Comparison of ENCODE assay signal across 15 cellular contexts in the genomic region with DNA sequence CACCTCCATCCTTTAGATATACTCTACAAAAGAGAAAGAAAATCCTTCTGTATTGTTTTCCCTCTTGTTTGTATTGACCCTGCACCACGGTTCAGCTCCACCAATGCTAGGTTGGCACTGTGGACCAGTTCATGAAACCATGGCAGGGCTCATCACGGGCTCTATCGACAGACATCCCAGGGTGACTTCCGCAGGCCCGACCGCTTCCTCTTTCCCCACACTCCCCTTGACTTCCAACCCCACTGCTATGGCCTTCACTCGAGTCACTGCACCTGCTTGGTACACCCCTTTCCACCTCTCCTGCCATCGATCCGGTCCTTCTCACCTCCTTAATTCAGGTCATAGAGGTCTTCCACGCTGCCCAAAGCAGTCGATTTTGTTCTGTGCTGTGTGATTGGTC. TPM values are rescaled to one million over a fixed set of nuclear protein-coding genes. Genes with fewer than 3 reads are reported as not detected.
DNase-seq lines count a peak whose midpoint lies in the region; ATAC-seq and TF ChIP-seq lines count a peak whose summit lies in the region.
"Had no signal": no experiment of that assay in that cellular context is flagged by ENCODE, and none has a peak within 500 bp of the region (broad histone marks: within the 10 kb centered on the region; RNA-seq: fewer than 3 reads in every experiment).

No MANE protein-coding gene starts in this region.

- H3K36me3 ChIP-seq in CD8-positive, alpha-beta memory T cell (ENCODE audit: insufficient read depth, low read length), result peaks cover 11% of the 10 kb centered on the region
- H3K36me3 ChIP-seq in esophagus squamous epithelium (peaks cover 0 to 85% (median 4%) of the 10 kb centered on the region in 3 donors), Karpas-422 (ENCODE audit: insufficient read depth, low read length) (peaks cover 70% of the 10 kb centered on the region)

- TF ChIP-seq CTCF in NB4 (IDR thresholded peaks at IDR 0.05; ENCODE audit: low read depth, low read length) (no peak), esophagus squamous epithelium (IDR thresholded peaks at IDR 0.05) (no peak)

- CTCF ChIA-PET in CD8-positive, alpha-beta memory T cell (lab: Charles Lee), result interaction anchor here (1.4 to 8.9 kb wide), 2 partner anchors 8 to 13 kb away, joined by 3 to 73 read pairs; no protein-coding TSS in a partner anchor

- H3K4me1 Mint-ChIP-seq in CD8-positive, alpha-beta memory T cell, result peaks cover 39 to 51% (median 50%) of the 10 kb centered on the region in 3 donors
- peaks cover 36% of the 10 kb centered on the region for H3K4me1 Mint-ChIP-seq in activated naive CD8-positive, alpha-beta T cell (ENCODE audit: low read depth)
- peaks cover 48 to 50% of the 10 kb centered on the region in 2 donors for H3K4me1 Mint-ChIP-seq in natural killer cell treated with Interleukin-12 subunit alpha and Interleukin-12 subunit beta and Interleukin-15 and Interleukin-18, amount 100 ng/mL, for 72 hours (ENCODE audit: low read depth in 2 of 2)

- no peaks in the 10 kb centered on the region for H4K20me1 ChIP-seq in Karpas-422 (ENCODE audit: insufficient read depth, low read depth, low read length)

- H3K27me3 Mint-ChIP-seq in CD8-positive, alpha-beta memory T cell, result no peaks in the 10 kb centered on the region
- H3K27me3 Mint-ChIP-seq in activated naive CD8-positive, alpha-beta T cell, result no peaks in the 10 kb centered on the region
- no peaks in the 10 kb centered on the region for H3K27me3 Mint-ChIP-seq in natural killer cell treated with Interleukin-12 subunit alpha and Interleukin-12 subunit beta and Interleukin-15 and Interleukin-18, amount 100 ng/mL, for 72 hours

- H3K9me3 ChIP-seq in CD8-positive, alpha-beta memory T cell (ENCODE audit: low read length), result no peaks in the 10 kb centered on the region
- H3K9me3 ChIP-seq in esophagus squamous epithelium (no peaks in the 10 kb centered on the region), Karpas-422 (ENCODE audit: low read length) (no peaks in the 10 kb centered on the region)
- H3K9me3 ChIP-seq: right atrium auricular region, SJSA1 had no signal

- 82 to 91% methylated on average over 11 of the region's 11 CpGs for WGBS in esophagus squamous epithelium, 2 donors

- H3K27me3 ChIP-seq in CD8-positive, alpha-beta memory T cell (ENCODE audit: insufficient read depth, low read length, poor library complexity, severe bottlenecking), result no peaks in the 10 kb centered on the region
- H3K27me3 ChIP-seq in esophagus squamous epithelium (no peaks in the 10 kb centered on the region), Karpas-422 (ENCODE audit: low read length) (no peaks in the 10 kb centered on the region)
- H3K27me3 ChIP-seq: right atrium auricular region, SJSA1 had no signal

- no peak for ATAC-seq in natural killer cell treated with Interleukin-12 subunit alpha and Interleukin-12 subunit beta and Interleukin-15 and Interleukin-18, amount 100 ng/mL, for 72 hours
- ATAC-seq: activated CD4-positive, CD25-positive, alpha-beta regulatory T cell treated with anti-CD3 and anti-CD28 coated beads, Interleukin-2, amount 50 U/mL, for 24 hours had no signal

- no peak overlapping the region for H3K4me3 ChIP-seq in CD8-positive, alpha-beta memory T cell (ENCODE audit: low read length)
- H3K4me3 ChIP-seq in NB4 (ENCODE audit: low read depth, low read length), result no peak overlapping the region
- no peak overlapping the region for H3K4me3 ChIP-seq in esophagus squamous epithelium
- no peak overlapping the region for H3K4me3 ChIP-seq in Karpas-422 (ENCODE audit: low read length)
- H3K4me3 ChIP-seq: right atrium auricular region, SJSA1 had no signal

- DNase-seq in CD8-positive, alpha-beta memory T cell, result no peak
- DNase-seq in NB4 (ENCODE audit: low read depth) (peak; percentile 22), OCI-M1 (lab: John Stamatoyannopoulos, UW) (no peak), esophagus squamous epithelium (lab: John Stamatoyannopoulos, UW) (no peak), DMS79 (lab: John Stamatoyannopoulos, UW) (no peak), Karpas-422 (no peak)
- no peak for DNase-seq in natural killer cell treated with Interleukin-12 subunit alpha and Interleukin-12 subunit beta and Interleukin-15 and Interleukin-18, amount 100 ng/mL, for 72 hours (ENCODE audit: low spot score)
- DNase-seq: kidney glomerular epithelial cell; NCI-H2029 treated with DMSO at 0.1 percent for 48 hours; stimulated activated CD4-positive, alpha-beta T cell treated with anti-CD3 and anti-CD28 coated beads, Interleukin-4, amount 100 ng/mL, for 1 hour; stimulated activated naive CD4-positive, alpha-beta T cell had no signal

- H3K4me2 ChIP-seq in Karpas-422 (ENCODE audit: low read depth, low read length, poor library complexity, severe bottlenecking), result no peak overlapping the region

- no peak overlapping the region for H2AFZ ChIP-seq in Karpas-422 (ENCODE audit: low read length)

- TF ChIP-seq POLR2A in NB4 (IDR thresholded peaks at IDR 0.05; ENCODE audit: extremely low read depth, insufficient read length) (no peak), esophagus squamous epithelium (IDR thresholded peaks at IDR 0.05) (no peak)

- H3K79me2 ChIP-seq in Karpas-422 (ENCODE audit: low read length), result no peaks in the 10 kb centered on the region

- intact Hi-C loops in esophagus squamous epithelium (cut with DNase I), result no loop called here

- peaks cover 22% of the 10 kb centered on the region for H3K4me1 ChIP-seq in CD8-positive, alpha-beta memory T cell (ENCODE audit: insufficient read depth, low read length)
- H3K4me1 ChIP-seq in esophagus squamous epithelium, result peaks cover 0 to 11% (median 0%) of the 10 kb centered on the region in 3 donors
- no peaks in the 10 kb centered on the region for H3K4me1 ChIP-seq in Karpas-422 (ENCODE audit: low read length)

- POLR2A ChIA-PET in CD8-positive, alpha-beta memory T cell (lab: Charles Lee), result no interaction called here

- peak overlapping the region in 2 of 7 donors; percentile 4 to 29 for H3K4me3 Mint-ChIP-seq in CD8-positive, alpha-beta memory T cell
- no peak overlapping the region for H3K4me3 Mint-ChIP-seq in activated naive CD8-positive, alpha-beta T cell
- peak overlapping the region; percentile 64 for H3K4me3 Mint-ChIP-seq in natural killer cell treated with Interleukin-12 subunit alpha and Interleukin-12 subunit beta and Interleukin-15 and Interleukin-18, amount 100 ng/mL, for 72 hours

- no peak overlapping the region for H3K27ac ChIP-seq in CD8-positive, alpha-beta memory T cell (ENCODE audit: low read depth, low read length)
- H3K27ac ChIP-seq in esophagus squamous epithelium (no peak overlapping the region), Karpas-422 (ENCODE audit: low read length) (no peak overlapping the region)

- peaks cover 15 to 37% (median 20%) of the 10 kb centered on the region in 3 donors for H3K36me3 Mint-ChIP-seq in CD8-positive, alpha-beta memory T cell
- H3K36me3 Mint-ChIP-seq in activated naive CD8-positive, alpha-beta T cell, result peaks cover 25% of the 10 kb centered on the region
- H3K36me3 Mint-ChIP-seq in natural killer cell treated with Interleukin-12 subunit alpha and Interleukin-12 subunit beta and Interleukin-15 and Interleukin-18, amount 100 ng/mL, for 72 hours, result peaks cover 26% of the 10 kb centered on the region

- H3K9ac ChIP-seq in Karpas-422 (ENCODE audit: low read length), result no peak overlapping the region

- H3K27ac Mint-ChIP-seq in CD8-positive, alpha-beta memory T cell, result peak overlapping the region in 7 of 8 donors; percentile 73 to 93 (median 89)
- H3K27ac Mint-ChIP-seq in activated naive CD8-positive, alpha-beta T cell, result peak overlapping the region; percentile 66
- H3K27ac Mint-ChIP-seq in natural killer cell treated with Interleukin-12 subunit alpha and Interleukin-12 subunit beta and Interleukin-15 and Interleukin-18, amount 100 ng/mL, for 72 hours, result peak overlapping the region; percentile 96 to 97

- H3K9me3 Mint-ChIP-seq in CD8-positive, alpha-beta memory T cell, result no peaks in the 10 kb centered on the region
- H3K9me3 Mint-ChIP-seq in activated naive CD8-positive, alpha-beta T cell (ENCODE audit: low read depth), result no peaks in the 10 kb centered on the region
- H3K9me3 Mint-ChIP-seq in natural killer cell treated with Interleukin-12 subunit alpha and Interleukin-12 subunit beta and Interleukin-15 and Interleukin-18, amount 100 ng/mL, for 72 hours, result peaks cover 3% of the 10 kb centered on the region

- H3K9me2 ChIP-seq in Karpas-422 (replicated peaks; ENCODE audit: insufficient read depth, low read length), result no peaks in the 10 kb centered on the region

RNA-seq across cellular contexts. Expression of a gene that starts 21.2 kb away (rescaled TPM):
- 1 to 10 TPM; 3.1 to 3.6 TPM for total RNA-seq in CD8-positive, alpha-beta memory T cell
- polyA plus RNA-seq in CD8-positive, alpha-beta memory T cell, result 1.0 TPM
- 1 to 10 TPM; 2.0 to 2.2 TPM for total RNA-seq in natural killer cell treated with Interleukin-12 subunit alpha and Interleukin-12 subunit beta and Interleukin-15 and Interleukin-18, amount 100 ng/mL, for 72 hours
- total RNA-seq in esophagus squamous epithelium, result under 1 TPM in 2 of 4 donors, not detected in 2; 0.04 to 0.38 TPM
- 0.22 and 0.56 TPM in 2 replicates for total RNA-seq in Karpas-422 (2014; rRNA removed; shearing (Covaris generic); ENCODE audit: low replicate concordance)

RNA-seq across cellular contexts. Expression of a gene that starts 56.0 kb away (rescaled TPM):
- total RNA-seq in CD8-positive, alpha-beta memory T cell, result 100 to 1,000 TPM; 247 to 256 TPM
- 41.1 TPM for polyA plus RNA-seq in CD8-positive, alpha-beta memory T cell
- total RNA-seq in natural killer cell treated with Interleukin-12 subunit alpha and Interleukin-12 subunit beta and Interleukin-15 and Interleukin-18, amount 100 ng/mL, for 72 hours, result 100 to 1,000 TPM; 165 to 297 TPM
- 10 to 100 TPM; 27.6 to 66.0 (median 53.8) TPM for total RNA-seq in esophagus squamous epithelium
- total RNA-seq in Karpas-422 (2014; rRNA removed; shearing (Covaris generic); ENCODE audit: low replicate concordance), result 59.7 and 62.4 TPM in 2 replicates

RNA-seq across cellular contexts. Expression of a gene that starts 59.5 kb away (rescaled TPM):
- 10 to 100 TPM; 21.7 to 22.9 TPM for total RNA-seq in CD8-positive, alpha-beta memory T cell
- polyA plus RNA-seq in CD8-positive, alpha-beta memory T cell, result 34.9 TPM
- total RNA-seq in natural killer cell treated with Interleukin-12 subunit alpha and Interleukin-12 subunit beta and Interleukin-15 and Interleukin-18, amount 100 ng/mL, for 72 hours, result 10 to 100 TPM; 15.2 to 21.4 TPM
- 1 to 10 TPM; 2.4 to 8.0 (median 3.1) TPM for total RNA-seq in esophagus squamous epithelium
- total RNA-seq in Karpas-422 (2014; rRNA removed; shearing (Covaris generic); ENCODE audit: low replicate concordance), result 19.6 and 26.3 TPM in 2 replicates
